In the genomic region with DNA sequence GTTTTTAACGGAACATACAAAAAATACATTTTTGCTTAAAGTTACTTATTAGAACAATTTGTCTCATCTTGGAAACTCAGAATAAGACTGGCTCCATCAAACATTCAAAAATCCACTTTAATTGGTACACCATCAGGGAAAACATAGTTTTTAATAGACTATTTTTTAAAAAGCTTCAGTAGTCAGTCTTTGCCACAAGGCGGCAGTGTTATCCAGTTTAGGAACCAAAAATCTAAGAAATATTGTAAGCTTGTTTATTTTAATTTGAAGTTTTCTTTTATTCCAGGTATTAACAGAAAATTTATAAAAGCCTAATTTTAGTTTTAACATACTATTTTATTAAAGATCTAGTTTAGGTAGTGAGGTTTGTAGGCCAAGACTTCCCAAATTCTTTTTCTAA, we compare ENCODE assay signal across 8 cellular contexts.
A peak's percentile ranks its signal among the peaks of the same experiment; 100 is the strongest.
DNase-seq lines count a peak whose midpoint lies in the region; ATAC-seq and TF ChIP-seq lines count a peak whose summit lies in the region.

No MANE protein-coding gene starts in this region.

- H3K9me3 Mint-ChIP-seq in nephron (no peaks in the 10 kb centered on the region), Calu3 (ENCODE audit: low read depth, unreplicated experiment) (no peaks in the 10 kb centered on the region)

- H3K4me1 ChIP-seq in DOHH2 (ENCODE audit: control insufficient read depth, low read length) = no peaks in the 10 kb centered on the region

- H3F3A ChIP-seq in DOHH2 (ENCODE audit: control insufficient read depth, insufficient read depth) = no peaks in the 10 kb centered on the region

- H3K9me2 ChIP-seq in DOHH2 (replicated peaks; ENCODE audit: control insufficient read depth, low read length) = no peaks in the 10 kb centered on the region

- no TSS peak for BruUV-seq in Calu3 (replicated peaks; lab: Mats Ljungman, UMichigan)

- H3K4me3 Mint-ChIP-seq in nephron (no peak overlapping the region), Calu3 (ENCODE audit: low read depth, unreplicated experiment) (no peak overlapping the region)

- peak; percentile 36 for DNase-seq in KBM-7
- no peak for DNase-seq in brain microvascular endothelial cell
- no peak for DNase-seq in lower leg skin (ENCODE audit: low spot score in 2 of 2)
- DNase-seq in Calu3 = no peak

- intact Hi-C loops in lower leg skin (cut with DNase I; ENCODE audit: low total_unique reads) (loop anchor here (10.0 kb wide), 1 partner anchor 433 kb away; no protein-coding TSS in a partner anchor), Calu3 (cut with micrococcal nuclease; ENCODE audit: unreplicated experiment) (loop anchor here (1.0 to 10.0 kb wide), 2 partner anchors 263 to 433 kb away; partner anchors contain the start of gene POF1B)

- no peak overlapping the region for H3K4me3 ChIP-seq in DOHH2 (ENCODE audit: low read length)
- H3K4me3 ChIP-seq in brain microvascular endothelial cell (ENCODE audit: low read depth, low read length) = no peak overlapping the region
- H3K4me3 ChIP-seq in lower leg skin (ENCODE audit: low read depth, poor library complexity, severe bottlenecking) = no peak overlapping the region

- no peaks in the 10 kb centered on the region for H3K36me3 Mint-ChIP-seq in nephron (ENCODE audit: low read depth)
- H3K36me3 Mint-ChIP-seq in Calu3 (ENCODE audit: insufficient read depth, unreplicated experiment) = no peaks in the 10 kb centered on the region

- peak; percentile 29 for TF ChIP-seq CTCF in DOHH2 (IDR thresholded peaks at IDR 0.05; ENCODE audit: low read depth, low read length, poor library complexity, severe bottlenecking)
- peak; percentile 62 for TF ChIP-seq CTCF in brain microvascular endothelial cell (IDR thresholded peaks at IDR 0.05; ENCODE audit: low read depth, low read length, missing control alignments)
- TF ChIP-seq CTCF in nephron (IDR thresholded peaks at IDR 0.05; ENCODE audit: unreplicated experiment in 3 of 3) = peak; percentile 65 to 86 (median 66)
- TF ChIP-seq CTCF in lower leg skin (IDR thresholded peaks at IDR 0.05) = no peak
- TF ChIP-seq CTCF in Calu3 (IDR thresholded peaks at IDR 0.05; ENCODE audit: unreplicated experiment) = no peak

- ATAC-seq in HG03457 (IDR thresholded peaks at IDR 0.05; ENCODE audit: unreplicated experiment) (no peak), HG03342 (IDR thresholded peaks at IDR 0.05; ENCODE audit: unreplicated experiment) (no peak)

- no peak overlapping the region for H3K27ac Mint-ChIP-seq in nephron
- no peak overlapping the region for H3K27ac Mint-ChIP-seq in Calu3 (ENCODE audit: unreplicated experiment)

- TF ChIP-seq POLR2A in lower leg skin (IDR thresholded peaks at IDR 0.05) = no peak

- H4K20me1 ChIP-seq in DOHH2 (ENCODE audit: control insufficient read depth, insufficient read depth, low read depth, low read length) = no peaks in the 10 kb centered on the region

- H3K27me3 Mint-ChIP-seq in nephron (ENCODE audit: low read depth) (no peaks in the 10 kb centered on the region), Calu3 (ENCODE audit: unreplicated experiment) (no peaks in the 10 kb centered on the region)

- in situ Hi-C loops in KBM-7 (cut with MboI; ENCODE audit: low pct_unique_long_range_greater_than_20kb, low sequenced_read_pairs) = no loop called here
- in situ Hi-C loops in brain microvascular endothelial cell (cut with HindIII; ENCODE audit: low pct_ligation_motif_present, low sequenced_read_pairs) = no loop called here

- no peaks in the 10 kb centered on the region for H3K79me2 ChIP-seq in DOHH2 (ENCODE audit: control insufficient read depth, low read length)

- H3K36me3 ChIP-seq in DOHH2 (ENCODE audit: control insufficient read depth, low read length) (no peaks in the 10 kb centered on the region), brain microvascular endothelial cell (replicated peaks) (no peaks in the 10 kb centered on the region)

- no peaks in the 10 kb centered on the region for H3K9me3 ChIP-seq in DOHH2 (ENCODE audit: control insufficient read depth, insufficient read depth, low read length)

- H3K27me3 ChIP-seq in DOHH2 (ENCODE audit: control insufficient read depth, low read length) = no peaks in the 10 kb centered on the region
- no peaks in the 10 kb centered on the region for H3K27me3 ChIP-seq in brain microvascular endothelial cell (replicated peaks)

- H3K27ac ChIP-seq in DOHH2 (ENCODE audit: low read depth, low read length) (no peak overlapping the region), brain microvascular endothelial cell (no peak overlapping the region)

- H3K4me2 ChIP-seq in DOHH2 (ENCODE audit: low read length) = no peak overlapping the region

- 29 to 33% methylated on average over 2 of the region's 2 CpGs for WGBS in lower leg skin, 2 donors

- H3K4me1 Mint-ChIP-seq in nephron = no peaks in the 10 kb centered on the region
- H3K4me1 Mint-ChIP-seq in Calu3 (ENCODE audit: low read depth, unreplicated experiment) = no peaks in the 10 kb centered on the region

- CTCF ChIA-PET in Calu3 (lab: Charles Lee) = interaction anchor here (0.9 to 1.7 kb wide), 3 partner anchors 268 to 433 kb away, joined by 4 to 5 read pairs (median 4); partner anchors contain the start of gene POF1B

Comparison
In these comparisons a context has a peak if more than half of its experiments do, and no peak if none do; other contexts are left out.
1. CTCF ChIP-seq: peak in DOHH2 (single experiment), brain microvascular endothelial cell (single experiment) and nephron (3 of 3); none in lower leg skin (0 of 3) and Calu3 (single experiment).